23 cellular contexts compared by ENCODE assay signal in genomic region chr14:53016491-53016890, GRCh38.
"Had no signal": no experiment of that assay in that cellular context is flagged by ENCODE, and none has a peak within 500 bp of the region (broad histone marks: within the 10 kb centered on the region; RNA-seq: fewer than 3 reads in every experiment).

No MANE protein-coding gene starts in this region.

- ATAC-seq: activated T-helper 17 cell treated with anti-CD3 and anti-CD28 coated beads, Interleukin-2, amount 50 U/mL, for 72 hours; body of pancreas; gastrocnemius medialis; left lobe of liver; mucosa of descending colon; T-helper 17 cell; upper lobe of right lung had no signal

- H3K4me3 Mint-ChIP-seq: activated naive CD4-positive, alpha-beta T cell treated with anti-CD3 and anti-CD28 coated beads for 36 hours; activated T-helper 17 cell treated with anti-CD3 and anti-CD28 coated beads, Interleukin-2, amount 50 U/mL, for 72 hours; central memory CD8-positive, alpha-beta T cell; dendritic cell treated with granulocyte-macrophage colony-stimulating factor and Interleukin-4, amounts not matched to agents 40 ng/mL and 50 ng/mL, for 4 days; natural killer cell treated with Interleukin-12 subunit alpha and Interleukin-12 subunit beta and Interleukin-15 and Interleukin-18, amount 100 ng/mL, for 72 hours; T-helper 17 cell had no signal

- H3K9me3 Mint-ChIP-seq: activated T-helper 17 cell treated with anti-CD3 and anti-CD28 coated beads, Interleukin-2, amount 50 U/mL, for 72 hours; central memory CD8-positive, alpha-beta T cell; dendritic cell treated with granulocyte-macrophage colony-stimulating factor and Interleukin-4, amounts not matched to agents 40 ng/mL and 50 ng/mL, for 4 days had no signal

- H3K4me1 ChIP-seq: body of pancreas, gastrocnemius medialis, suprapubic skin, upper lobe of right lung had no signal

- H3K4me1 Mint-ChIP-seq: activated T-helper 17 cell treated with anti-CD3 and anti-CD28 coated beads, Interleukin-2, amount 50 U/mL, for 72 hours; central memory CD8-positive, alpha-beta T cell; T-helper 17 cell had no signal

- DNase-seq: activated CD4-positive, alpha-beta T cell treated with anti-CD3 and anti-CD28 coated beads, Interleukin-2, amount 50 U/mL, for 48 hours; activated naive CD4-positive, alpha-beta T cell treated with anti-CD3 and anti-CD28 coated beads for 36 hours; body of pancreas; effector memory CD4-positive, alpha-beta T cell; gastrocnemius medialis; islet precursor cell; mucosa of descending colon; nucleus accumbens; stimulated activated CD4-positive, alpha-beta T cell treated with anti-CD3 and anti-CD28 coated beads, Interleukin-15, amount 100 ng/mL, for 24 hours; stimulated activated CD4-positive, alpha-beta T cell treated with anti-CD3 and anti-CD28 coated beads, Interleukin-4, amount 100 ng/mL, for 1 hour; stimulated activated naive CD4-positive, alpha-beta T cell treated with Interleukin-2 at 50 U/mL for 16 hours; T-helper 17 cell; upper lobe of right lung; WERI-Rb-1 had no signal

- H3K9me3 ChIP-seq: body of pancreas, gastrocnemius medialis, mucosa of descending colon, right atrium auricular region, suprapubic skin, upper lobe of right lung had no signal

- H3K27me3 ChIP-seq: body of pancreas, gastrocnemius medialis, right atrium auricular region, suprapubic skin, upper lobe of right lung had no signal

- H3K27ac Mint-ChIP-seq: activated naive CD4-positive, alpha-beta T cell treated with anti-CD3 and anti-CD28 coated beads for 36 hours; activated T-helper 17 cell treated with anti-CD3 and anti-CD28 coated beads, Interleukin-2, amount 50 U/mL, for 72 hours; dendritic cell treated with granulocyte-macrophage colony-stimulating factor and Interleukin-4, amounts not matched to agents 40 ng/mL and 50 ng/mL, for 4 days; natural killer cell treated with Interleukin-12 subunit alpha and Interleukin-12 subunit beta and Interleukin-15 and Interleukin-18, amount 100 ng/mL, for 72 hours; progenitor cell of endocrine pancreas; T-helper 17 cell had no signal

- H3K27me3 Mint-ChIP-seq: activated T-helper 17 cell treated with anti-CD3 and anti-CD28 coated beads, Interleukin-2, amount 50 U/mL, for 72 hours; dendritic cell treated with granulocyte-macrophage colony-stimulating factor and Interleukin-4, amounts not matched to agents 40 ng/mL and 50 ng/mL, for 4 days; progenitor cell of endocrine pancreas had no signal

- H3K36me3 ChIP-seq: gastrocnemius medialis, right atrium auricular region, suprapubic skin, upper lobe of right lung, WERI-Rb-1 had no signal

- H3K4me3 ChIP-seq: body of pancreas, gastrocnemius medialis, mucosa of descending colon, right atrium auricular region, skin epidermis, suprapubic skin, upper lobe of right lung had no signal

- H3K36me3 Mint-ChIP-seq: natural killer cell treated with Interleukin-12 subunit alpha and Interleukin-12 subunit beta and Interleukin-15 and Interleukin-18, amount 100 ng/mL, for 72 hours had no signal

- H3K27ac ChIP-seq: body of pancreas, gastrocnemius medialis, right atrium auricular region, skin epidermis, suprapubic skin, upper lobe of right lung, WERI-Rb-1 had no signal
